ENCODE assay signal across 9 cellular contexts in the genomic region with DNA sequence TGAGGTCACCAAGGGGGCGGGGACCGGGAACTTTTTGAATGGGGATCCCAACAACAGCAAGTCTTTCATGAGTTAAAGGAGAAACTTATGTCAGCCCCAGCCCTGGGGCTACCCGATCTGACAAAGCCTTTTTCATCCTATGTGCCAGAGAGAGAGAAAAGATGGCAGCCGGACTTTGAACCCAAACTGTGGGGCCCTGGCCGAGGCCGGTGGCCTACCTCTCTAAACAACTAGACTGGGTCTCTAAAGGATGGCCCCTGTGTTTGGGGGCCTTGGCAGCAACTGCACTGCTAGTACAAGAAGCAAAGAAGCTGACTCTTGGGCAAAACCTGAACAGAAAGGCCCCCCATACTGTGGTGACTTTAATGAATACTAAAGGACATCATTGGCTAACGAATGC. TPM values are rescaled to one million over a fixed set of nuclear protein-coding genes. Genes with fewer than 3 reads are reported as not detected.
"Had no signal": no experiment of that assay in that cellular context is flagged by ENCODE, and none has a peak within 500 bp of the region (broad histone marks: within the 10 kb centered on the region; RNA-seq: fewer than 3 reads in every experiment).

No MANE protein-coding gene starts in this region.

RNA-seq across cellular contexts. Expression of a gene that starts 31.3 kb away (rescaled TPM):
- total RNA-seq: OCI-LY7, Peyer's patch, Right ventricle myocardium inferior, Right ventricle myocardium superior, RPMI7951, SJCRH30, SJSA1, T-cell had no signal
- polyA plus RNA-seq: SK-N-SH had no signal

RNA-seq across cellular contexts. Expression of a gene that starts 48.6 kb away (rescaled TPM):
- total RNA-seq: OCI-LY7, Peyer's patch, Right ventricle myocardium inferior, Right ventricle myocardium superior, RPMI7951, SJCRH30, SJSA1, T-cell had no signal
- polyA plus RNA-seq: SK-N-SH had no signal
